Comparison of ENCODE assay signal across 17 cellular contexts in genomic region chr6:16691328-16691727, GRCh38.
A peak's percentile ranks its signal among the peaks of the same experiment; 100 is the strongest.
DNase-seq lines count a peak whose midpoint lies in the region; ATAC-seq, FAIRE-seq and TF ChIP-seq lines count a peak whose summit lies in the region.
"Had no signal": no experiment of that assay in that cellular context is flagged by ENCODE, and none has a peak within 500 bp of the region (broad histone marks: within the 10 kb centered on the region; RNA-seq: fewer than 3 reads in every experiment).

No MANE protein-coding gene starts in this region.

- H3K36me3 ChIP-seq in neutrophil, result no peaks in the 10 kb centered on the region
- H3K36me3 ChIP-seq: breast epithelium, left ventricle myocardium inferior had no signal

- no peaks in the 10 kb centered on the region for H3K27me3 Mint-ChIP-seq in activated T-cell treated with anti-CD3 and anti-CD28 coated beads, Interleukin-2, amount 50 U/mL, for 4 hours (ENCODE audit: low read depth)

- ATAC-seq in activated T-cell treated with anti-CD3 and anti-CD28 coated beads, Interleukin-2, amount 50 U/mL, for 4 hours, result peak; percentile 20 to 35
- peak; percentile 36 for ATAC-seq in HG02885 (IDR thresholded peaks at IDR 0.05; ENCODE audit: poor library complexity, unreplicated experiment)
- no peak for ATAC-seq in activated naive CD4-positive, alpha-beta T cell treated with anti-CD3 and anti-CD28 coated beads, Interleukin-2, amount 50 U/mL, for 72 hours
- ATAC-seq in HG03135 (IDR thresholded peaks at IDR 0.05; ENCODE audit: unreplicated experiment), result no peak

- no peak for FAIRE-seq in urothelium cell line (lab: Jason Lieb, UNC)

- no peaks in the 10 kb centered on the region for H3K27me3 ChIP-seq in neutrophil
- H3K27me3 ChIP-seq: breast epithelium had no signal

- H3K27ac ChIP-seq in neutrophil, result peak overlapping the region; percentile 77
- H3K27ac ChIP-seq: breast epithelium, left ventricle myocardium inferior had no signal

- no peak for DNase-seq in activated T-cell treated with anti-CD3 and anti-CD28 coated beads, Interleukin-2, amount 50 U/mL, for 4 hours
- no peak for DNase-seq in activated T-cell treated with anti-CD3 and anti-CD28 coated beads, Interleukin-2, amount 50 U/mL, for 1 hour
- DNase-seq in activated naive CD4-positive, alpha-beta T cell treated with anti-CD3 and anti-CD28 coated beads, Interleukin-2, amount 50 U/mL, for 72 hours (ENCODE audit: low spot score in 2 of 2), result no peak
- DNase-seq in urothelium cell line (ENCODE audit: low spot score) (no peak), NCI-H1436 (lab: John Stamatoyannopoulos, UW) (no peak)
- DNase-seq: activated CD4-positive, alpha-beta T cell treated with anti-CD3 and anti-CD28 coated beads for 4 hours; activated gamma-delta T cell; endodermal cell; KG1; left ventricle myocardium inferior; NCI-H1105; NCI-H2171; NCI-H82 had no signal

- H3K9me3 Mint-ChIP-seq in activated T-cell treated with anti-CD3 and anti-CD28 coated beads, Interleukin-2, amount 50 U/mL, for 4 hours, result no peaks in the 10 kb centered on the region
- peaks cover 0 to 3% of the 10 kb centered on the region in 2 donors for H3K9me3 Mint-ChIP-seq in activated naive CD4-positive, alpha-beta T cell treated with anti-CD3 and anti-CD28 coated beads, Interleukin-2, amount 50 U/mL, for 72 hours

- no peak for TF ChIP-seq CTCF in neutrophil (IDR thresholded peaks at IDR 0.05)

- H3K9me3 ChIP-seq in neutrophil, result no peaks in the 10 kb centered on the region
- H3K9me3 ChIP-seq: breast epithelium, left ventricle myocardium inferior had no signal

- peaks cover 91 to 98% of the 10 kb centered on the region in 2 experiments for H3K4me1 ChIP-seq in neutrophil (ENCODE audit: control insufficient read depth in 1 of 2, insufficient read depth in 1 of 2, low read depth in 1 of 2, low read length in 1 of 2)
- H3K4me1 ChIP-seq: breast epithelium had no signal

- H3K27ac Mint-ChIP-seq in activated naive CD4-positive, alpha-beta T cell treated with anti-CD3 and anti-CD28 coated beads, Interleukin-2, amount 50 U/mL, for 72 hours, result peak overlapping the region; percentile 80 to 94
- H3K27ac Mint-ChIP-seq: endodermal cell had no signal

- peak overlapping the region; percentile 58 for H3K4me3 Mint-ChIP-seq in activated T-cell treated with anti-CD3 and anti-CD28 coated beads, Interleukin-2, amount 50 U/mL, for 4 hours
- H3K4me3 Mint-ChIP-seq: endodermal cell had no signal

- H3K4me3 ChIP-seq in neutrophil (ENCODE audit: low read depth in 1 of 2, low read length in 1 of 2), result no peak overlapping the region
- H3K4me3 ChIP-seq: breast epithelium, left ventricle myocardium inferior had no signal

- peaks cover 12% of the 10 kb centered on the region for H3K36me3 Mint-ChIP-seq in activated T-cell treated with anti-CD3 and anti-CD28 coated beads, Interleukin-2, amount 50 U/mL, for 4 hours (ENCODE audit: insufficient read depth)
- peaks cover 4 to 5% of the 10 kb centered on the region in 2 donors for H3K36me3 Mint-ChIP-seq in activated naive CD4-positive, alpha-beta T cell treated with anti-CD3 and anti-CD28 coated beads, Interleukin-2, amount 50 U/mL, for 72 hours

- peaks cover 80% of the 10 kb centered on the region for H3K4me1 Mint-ChIP-seq in activated T-cell treated with anti-CD3 and anti-CD28 coated beads, Interleukin-2, amount 50 U/mL, for 4 hours (ENCODE audit: low read depth)

Comparison
In these comparisons a context has a peak if more than half of its experiments do, and no peak if none do; other contexts are left out.
1. ATAC-seq: peak in activated T-cell treated with anti-CD3 and anti-CD28 coated beads, Interleukin-2, amount 50 U/mL, for 4 hours (2 of 2) and HG02885 (single experiment); none in activated naive CD4-positive, alpha-beta T cell treated with anti-CD3 and anti-CD28 coated beads, Interleukin-2, amount 50 U/mL, for 72 hours (0 of 2) and HG03135 (single experiment).